In the genomic region with DNA sequence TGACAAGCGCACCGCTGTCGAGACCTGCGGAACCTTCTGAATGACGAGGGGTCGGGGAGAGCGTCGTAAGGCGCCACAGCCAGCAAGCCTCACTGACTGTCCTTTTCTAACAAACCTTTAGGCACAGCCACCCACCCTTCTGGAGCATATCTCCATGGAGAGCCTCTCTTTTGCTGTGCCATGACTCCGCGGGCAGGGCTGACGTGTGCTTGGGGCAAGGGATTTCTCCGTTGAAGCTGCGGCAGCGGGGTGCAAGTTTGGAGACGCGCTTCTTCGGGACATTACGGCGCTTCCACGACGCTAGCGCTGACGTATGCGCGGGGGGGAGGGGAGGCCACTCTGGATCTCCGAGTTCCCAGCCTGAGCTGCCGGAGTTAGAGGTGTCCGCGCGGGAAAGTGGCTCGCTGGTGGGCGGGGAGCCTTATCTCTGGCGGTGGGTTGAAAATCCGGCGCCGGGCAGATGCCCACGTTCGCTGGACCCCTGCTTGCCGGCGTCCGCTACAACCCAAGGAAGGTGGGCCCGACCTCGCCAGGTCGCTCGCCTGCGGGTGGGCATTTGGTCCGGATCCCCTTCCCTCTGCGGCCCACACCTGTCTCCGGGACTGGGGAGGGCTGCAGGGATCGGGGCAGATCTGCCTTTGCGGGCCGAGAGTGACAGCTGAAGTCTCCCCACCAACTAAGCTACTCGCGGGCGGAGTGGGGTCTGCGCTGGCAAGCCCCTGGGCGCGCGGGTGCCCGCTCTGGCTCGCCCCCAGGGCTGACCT, we compare ENCODE assay signal across 8 cellular contexts. TPM values are rescaled to one million over a fixed set of nuclear protein-coding genes. Genes with fewer than 3 reads are reported as not detected.
A peak's percentile ranks its signal among the peaks of the same experiment; 100 is the strongest.
DNase-seq lines count a peak whose midpoint lies in the region; ATAC-seq, FAIRE-seq and TF ChIP-seq lines count a peak whose summit lies in the region.

No MANE protein-coding gene starts in this region.

- H3K4me1 Mint-ChIP-seq in GM23338: peaks cover 5% of the 10 kb centered on the region; the same call in 1 of the 3 replicates

- no peak overlapping the region for H3K4ac ChIP-seq in neuronal stem cell (ENCODE audit: low read length)

- H2AFZ ChIP-seq in GM23338: peak overlapping the region; percentile 99
- H2AFZ ChIP-seq in Karpas-422 (ENCODE audit: low read length): peak overlapping the region; percentile 100
- H2AFZ ChIP-seq in neuronal stem cell (ENCODE audit: low read length): peak overlapping the region; percentile 100

- peak overlapping the region; percentile 87 for H3K9ac ChIP-seq in Karpas-422 (ENCODE audit: low read length)
- H3K9ac ChIP-seq in neuronal stem cell (ENCODE audit: low read depth, low read length, poor library complexity): peak overlapping the region; percentile 91
- peak overlapping the region in 4 of 5 donors; percentile 87 to 94 (median 91) for H3K9ac ChIP-seq in subcutaneous abdominal adipose tissue (ENCODE audit: low read length in 5 of 5)

- H3K27me3 ChIP-seq in GM23338 (ENCODE audit: insufficient read depth): peaks cover 51% of the 10 kb centered on the region
- H3K27me3 ChIP-seq in Karpas-422 (ENCODE audit: low read length): no peaks in the 10 kb centered on the region
- peaks cover 0 to 2% (median 0%) of the 10 kb centered on the region in 3 experiments for H3K27me3 ChIP-seq in neuronal stem cell (ENCODE audit: control insufficient read depth in 3 of 3, insufficient read depth in 3 of 3, low read depth in 1 of 3, low read length in 3 of 3)
- no peaks in the 10 kb centered on the region for H3K27me3 ChIP-seq in subcutaneous abdominal adipose tissue (ENCODE audit: control insufficient read depth in 5 of 5, insufficient read depth in 4 of 5, low read length in 5 of 5)

- peaks cover 7% of the 10 kb centered on the region; the same call in 1 of the 2 replicates for H3K4me1 ChIP-seq in GM23338 (ENCODE audit: insufficient read depth)
- H3K4me1 ChIP-seq in Karpas-422 (ENCODE audit: low read length): peaks cover 24% of the 10 kb centered on the region
- H3K4me1 ChIP-seq in neuronal stem cell (ENCODE audit: control insufficient read depth in 2 of 2, insufficient read depth in 1 of 2, low read depth in 1 of 2, low read length in 2 of 2): peaks cover 2 to 6% of the 10 kb centered on the region in 2 donors
- peaks cover 0 to 31% (median 22%) of the 10 kb centered on the region in 5 donors for H3K4me1 ChIP-seq in subcutaneous abdominal adipose tissue (ENCODE audit: control insufficient read depth in 5 of 5, insufficient read depth in 5 of 5, low read length in 5 of 5)

- H3K4me3 ChIP-seq in GM23338 (peak overlapping the region; percentile 98), Karpas-422 (ENCODE audit: low read length) (peak overlapping the region; percentile 92), neuronal stem cell (ENCODE audit: low read length in 2 of 2) (peak overlapping the region; percentile 85 to 92), subcutaneous abdominal adipose tissue (ENCODE audit: low read depth in 1 of 5, low read length in 5 of 5) (peak overlapping the region; percentile 90 to 99 (median 98))

- no peak for TF ChIP-seq CTCF in GM23338 (conservative IDR thresholded peaks at IDR 0.05; ENCODE audit: low read depth in 2 of 2)

- H3K79me2 ChIP-seq in GM23338 (replicated peaks; ENCODE audit: insufficient read depth) (no peaks in the 10 kb centered on the region), Karpas-422 (ENCODE audit: low read length) (peaks cover 23% of the 10 kb centered on the region; the same call in 1 of the 2 replicates)

- H2AK5ac ChIP-seq in neuronal stem cell (ENCODE audit: low read depth, low read length): no peak overlapping the region

- peak overlapping the region; percentile 97 for H3K18ac ChIP-seq in neuronal stem cell (ENCODE audit: low read length)

- no peaks in the 10 kb centered on the region for H3K9me3 Mint-ChIP-seq in GM23338

- H3K36me3 ChIP-seq in GM23338 (ENCODE audit: insufficient read depth): no peaks in the 10 kb centered on the region
- no peaks in the 10 kb centered on the region for H3K36me3 ChIP-seq in Karpas-422 (ENCODE audit: insufficient read depth, low read length)
- H3K36me3 ChIP-seq in neuronal stem cell (replicated peaks in 1 of 2; ENCODE audit: control insufficient read depth in 2 of 2, insufficient read depth in 2 of 2, low read length in 2 of 2): no peaks in the 10 kb centered on the region
- no peaks in the 10 kb centered on the region for H3K36me3 ChIP-seq in subcutaneous abdominal adipose tissue (ENCODE audit: control insufficient read depth in 5 of 5, insufficient read depth in 5 of 5, low read length in 5 of 5)

- H3K9me3 ChIP-seq in Karpas-422 (ENCODE audit: low read length) (no peaks in the 10 kb centered on the region), neuronal stem cell (replicated peaks in 1 of 2; ENCODE audit: control insufficient read depth in 2 of 2, insufficient read depth in 1 of 2, low read depth in 1 of 2, low read length in 2 of 2) (no peaks in the 10 kb centered on the region), subcutaneous abdominal adipose tissue (ENCODE audit: control insufficient read depth in 5 of 5, low read length in 5 of 5) (no peaks in the 10 kb centered on the region)

- peak overlapping the region; percentile 73 for H2BK12ac ChIP-seq in neuronal stem cell (ENCODE audit: low read length)

- WGBS in neuronal stem cell (ENCODE audit: extremely low coverage in 2 of 2, insufficient read length in 2 of 2, insufficient replicate concordance in 1 of 2), 2 donors: no CpG with 5 or more reads among the region's 62 CpGs

- H3K27ac Mint-ChIP-seq in GM23338: no peak overlapping the region

- H4K8ac ChIP-seq in neuronal stem cell (ENCODE audit: low read depth, low read length): peak overlapping the region; percentile 82

- H3K23ac ChIP-seq in neuronal stem cell (ENCODE audit: low read depth, low read length, poor library complexity): peak overlapping the region; percentile 89

- ATAC-seq in GM23338: peak; percentile 78

- H3K36me3 Mint-ChIP-seq in GM23338 (ENCODE audit: low read depth): no peaks in the 10 kb centered on the region

- peak overlapping the region; percentile 95 for H2BK5ac ChIP-seq in neuronal stem cell (ENCODE audit: low read length)

- H2BK15ac ChIP-seq in neuronal stem cell (ENCODE audit: low read length): peak overlapping the region; percentile 85

- DNase-seq in ELF-1 (ENCODE audit: low read depth, low spot score): peak; percentile 85
- peak; percentile 83 for DNase-seq in GM23338 (ENCODE audit: low spot score)
- DNase-seq in Karpas-422: peak; percentile 95
- DNase-seq in SHP77 treated with DMSO at 0.1 percent for 48 hours (lab: John Stamatoyannopoulos, UW): peak; percentile 34
- DNase-seq in activated gamma-delta T cell treated with Interleukin-2 at 50 U/mL for 16 hours: peak; percentile 79
- peak; percentile 90 to 95 for DNase-seq in frontal cortex (ENCODE audit: low spot score in 2 of 2)
- peak; percentile 76 for DNase-seq in neuronal stem cell (ENCODE audit: low spot score)

- no peaks in the 10 kb centered on the region for H3K27me3 Mint-ChIP-seq in GM23338 (ENCODE audit: insufficient read depth, low read depth, poor library complexity)

- no peak overlapping the region for H4K91ac ChIP-seq in neuronal stem cell (ENCODE audit: low read depth, low read length, poor library complexity)

- no peaks in the 10 kb centered on the region for H3F3A ChIP-seq in GM23338 (replicated peaks; ENCODE audit: low read depth)

- FAIRE-seq in frontal cortex (lab: Jason Lieb, UNC): no peak

- no peak overlapping the region for H3K4me3 Mint-ChIP-seq in GM23338

- no peak overlapping the region for H2BK120ac ChIP-seq in neuronal stem cell (ENCODE audit: low read depth, low read length)

- peak overlapping the region; percentile 71 for H3K14ac ChIP-seq in neuronal stem cell (ENCODE audit: low read length)

- H3K79me1 ChIP-seq in neuronal stem cell (ENCODE audit: low read depth, low read length): no peaks in the 10 kb centered on the region

- no peak overlapping the region for H3K27ac ChIP-seq in GM23338 (ENCODE audit: low read depth)
- no peak overlapping the region for H3K27ac ChIP-seq in Karpas-422 (ENCODE audit: low read length)
- peak overlapping the region; percentile 69 for H3K27ac ChIP-seq in neuronal stem cell (replicated peaks; ENCODE audit: low read length)
- H3K27ac ChIP-seq in subcutaneous abdominal adipose tissue (ENCODE audit: low read depth, low read length): peak overlapping the region; percentile 86

- H4K20me1 ChIP-seq in GM23338 (replicated peaks; ENCODE audit: insufficient read depth) (no peaks in the 10 kb centered on the region), Karpas-422 (ENCODE audit: insufficient read depth, low read depth, low read length) (peaks cover 13% of the 10 kb centered on the region; the same call in 1 of the 2 replicates)

- H3K9me2 ChIP-seq in GM23338 (ENCODE audit: insufficient read depth) (no peaks in the 10 kb centered on the region), Karpas-422 (replicated peaks; ENCODE audit: insufficient read depth, low read length) (no peaks in the 10 kb centered on the region)

- H3K4me2 ChIP-seq in GM23338 (peak overlapping the region; percentile 96), Karpas-422 (ENCODE audit: low read depth, low read length, poor library complexity, severe bottlenecking) (peak overlapping the region; percentile 78), neuronal stem cell (ENCODE audit: insufficient read depth, low read length, poor library complexity, severe bottlenecking) (peak overlapping the region; percentile 82)

TF ChIP-seq in GM23338, 12 proteins besides CTCF, POLR2A, EP300 and RAD21 (continues in another document):
- TF ChIP-seq ZNF114 (CRISPR knock-in tag; IDR thresholded peaks at IDR 0.05): no peak
- TF ChIP-seq NANOG (IDR thresholded peaks at IDR 0.05; ENCODE audit: borderline replicate concordance): no peak

RNA-seq across cellular contexts. Expression of a gene that starts 0.5 kb away (rescaled TPM):
- 2.3 and 4.3 TPM in 2 replicates for total RNA-seq in GM23338 (2014; rRNA removed; shearing (Covaris generic))
- polyA plus RNA-seq in GM23338 (2016; fragmentation: Nextera tagmentation; extraction: Ambion mirVana): 0.81 and 1.2 TPM in 2 replicates
- 17.0 and 26.6 TPM in 2 replicates for total RNA-seq in Karpas-422 (2014; rRNA removed; shearing (Covaris generic); ENCODE audit: low replicate concordance)
- total RNA-seq in frontal cortex: 10.2 TPM
- polyA plus RNA-seq in neuronal stem cell (2013, experiment 1 of 2): 4.9 TPM
- polyA plus RNA-seq in neuronal stem cell (2013, experiment 2 of 2): 4.6 TPM

Comparison
In these comparisons a context has a peak if more than half of its experiments do, and no peak if none do; other contexts are left out.
1. DNase-seq: peak in every context shown above with its lines; median percentile 95 in Karpas-422; 92 in frontal cortex; 85 in ELF-1; 83 in GM23338; 79 in activated gamma-delta T cell treated with Interleukin-2 at 50 U/mL for 16 hours; 76 in neuronal stem cell; 34 in SHP77 treated with DMSO at 0.1 percent for 48 hours.
2. H3K27ac ChIP-seq: peak in neuronal stem cell (single experiment) and subcutaneous abdominal adipose tissue (single experiment); none in GM23338 (single experiment) and Karpas-422 (single experiment).
3. Peak in every context shown above with its lines, with median percentiles within 50 percentile points of each other: H2AFZ ChIP-seq, H3K4me2 ChIP-seq, H3K4me3 ChIP-seq and H3K9ac ChIP-seq.